ENCODE assay signal across 2 cellular contexts in genomic region chr6:659179-659578, GRCh38.
TF ChIP-seq lines count a peak whose summit lies in the region.

No MANE protein-coding gene starts in this region.

TF ChIP-seq in K562, 482 proteins besides CTCF, POLR2A, EP300 and RAD21:
- TF ChIP-seq ZNF347 (CRISPR knock-in tag; IDR thresholded peaks at IDR 0.05; ENCODE audit: low read depth), result no peak
- TF ChIP-seq REST (CRISPR knock-in tag; IDR thresholded peaks at IDR 0.05; ENCODE audit: low read depth), result no peak
- no peak for TF ChIP-seq DDX20 (tag; IDR thresholded peaks at IDR 0.05; ENCODE audit: low read depth)
- TF ChIP-seq SMC3 (conservative IDR thresholded peaks at IDR 0.05; ENCODE audit: insufficient read depth, low read depth, low read length), result no peak
- TF ChIP-seq ZNF766 (CRISPR knock-in tag; conservative IDR thresholded peaks at IDR 0.05), result no peak
- TF ChIP-seq GTF2B (IDR thresholded peaks at IDR 0.05; ENCODE audit: extremely low read depth, insufficient read length), result no peak
- no peak for TF ChIP-seq ZNF12 (CRISPR knock-in tag; IDR thresholded peaks at IDR 0.05)
- TF ChIP-seq SNRNP70 (optimal IDR thresholded peaks at IDR 0.05; ENCODE audit: low read depth, low read length), result no peak
- no peak for TF ChIP-seq CREBBP (IDR thresholded peaks at IDR 0.05; ENCODE audit: low read depth, low read length)
- no peak for TF ChIP-seq MYBL2 (IDR thresholded peaks at IDR 0.05; ENCODE audit: low read depth)
- no peak for TF ChIP-seq MYBL2 (CRISPR knock-in tag; IDR thresholded peaks at IDR 0.05; ENCODE audit: borderline replicate concordance)
- TF ChIP-seq ELF2 (CRISPR knock-in tag; IDR thresholded peaks at IDR 0.05), result no peak
- TF ChIP-seq TAL1 (IDR thresholded peaks at IDR 0.05), result no peak
- TF ChIP-seq EGR1 (conservative IDR thresholded peaks at IDR 0.05), result no peak
- TF ChIP-seq PHB2 (IDR thresholded peaks at IDR 0.05; ENCODE audit: low read depth), result no peak
- TF ChIP-seq RBM39 (optimal IDR thresholded peaks at IDR 0.05; ENCODE audit: low read depth, low read length), result no peak
- no peak for TF ChIP-seq CBX8 (IDR thresholded peaks at IDR 0.05; ENCODE audit: borderline replicate concordance, extremely low read depth, low read depth, low read length, poor library complexity, severe bottlenecking)
- TF ChIP-seq THRAP3 (IDR thresholded peaks at IDR 0.05; ENCODE audit: borderline replicate concordance), result no peak

TF ChIP-seq in SK-N-SH, 30 proteins besides CTCF, POLR2A, EP300 and RAD21:
- TF ChIP-seq JUND (IDR thresholded peaks at IDR 0.05), result no peak
